Comparison of ENCODE assay signal across 9 cellular contexts in genomic region chr11:30196400-30197206, GRCh38. TPM values are rescaled to one million over a fixed set of nuclear protein-coding genes. Genes with fewer than 3 reads are reported as not detected.
DNase-seq lines count a peak whose midpoint lies in the region; ATAC-seq, FAIRE-seq and TF ChIP-seq lines count a peak whose summit lies in the region.
"Had no signal": no experiment of that assay in that cellular context is flagged by ENCODE, and none has a peak within 500 bp of the region (broad histone marks: within the 10 kb centered on the region; RNA-seq: fewer than 3 reads in every experiment).

No MANE protein-coding gene starts in this region.

- peak; percentile 95 for ATAC-seq in GM21723 (IDR thresholded peaks at IDR 0.05; ENCODE audit: unreplicated experiment)

- H3K4me3 ChIP-seq in bronchial epithelial cell (ENCODE audit: low read depth, low read length) = no peak overlapping the region

- no peaks in the 10 kb centered on the region for H3K36me3 ChIP-seq in bronchial epithelial cell (ENCODE audit: control insufficient read depth, insufficient read depth, low read length)

- peak; percentile 87 for TF ChIP-seq CTCF in bronchial epithelial cell (IDR thresholded peaks at IDR 0.05; ENCODE audit: insufficient read depth, low read length, severe bottlenecking)

- peak; percentile 38 to 57 for DNase-seq in NCI-H2081 (lab: John Stamatoyannopoulos, UW)
- no peak for DNase-seq in NCI-H2081 treated with DMSO at 0.1 percent for 48 hours (lab: John Stamatoyannopoulos, UW)
- DNase-seq in HuH-7 (ENCODE audit: low spot score) = peak; percentile 48
- peak; percentile 15 for DNase-seq in T follicular helper cell (ENCODE audit: low read depth)
- peak; percentile 49 for DNase-seq in bronchial epithelial cell (ENCODE audit: low read depth)
- DNase-seq in left kidney (ENCODE audit: low read depth, low spot score) = peak; percentile 83
- peak in 2 of 3 experiments; percentile 4 to 5 for DNase-seq in stimulated activated CD4-positive, alpha-beta T cell treated with anti-CD3 and anti-CD28 coated beads, TNF-alpha, amount 100 ng/mL, for 4 hours (ENCODE audit: low read depth in 3 of 3)

- no peaks in the 10 kb centered on the region for H3K27me3 ChIP-seq in bronchial epithelial cell (ENCODE audit: control insufficient read depth, insufficient read depth, low read length)

- FAIRE-seq in bronchial epithelial cell (lab: Jason Lieb, UNC) = peak; percentile 68

RNA-seq across cellular contexts. Expression of gene FSHB, which starts 34.2 kb away (rescaled TPM):
- not detected in 2 replicates for total RNA-seq in bronchial epithelial cell
- total RNA-seq: mononuclear cell had no signal
